9 cellular contexts compared by ENCODE assay signal in the genomic region with DNA sequence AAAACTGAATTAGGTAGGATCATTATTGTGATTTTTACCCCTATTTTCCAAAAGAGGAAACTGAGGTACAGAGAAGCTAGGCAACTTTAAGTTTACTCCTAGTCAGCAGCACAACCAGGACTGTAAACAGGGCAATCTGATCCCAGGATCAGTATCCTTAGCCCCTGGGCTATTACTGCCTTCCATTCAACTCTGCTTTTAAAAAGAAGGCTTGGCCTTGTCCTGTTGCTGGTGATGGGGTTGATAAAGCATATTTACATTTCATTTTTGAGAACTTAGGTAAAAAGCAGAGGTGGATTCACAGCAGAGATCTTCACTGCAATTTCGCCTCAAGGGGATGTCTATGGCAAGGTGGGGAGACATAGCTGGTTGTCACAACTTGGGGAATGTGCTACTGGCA.
"Had no signal": no experiment of that assay in that cellular context is flagged by ENCODE, and none has a peak within 500 bp of the region (broad histone marks: within the 10 kb centered on the region; RNA-seq: fewer than 3 reads in every experiment).

No MANE protein-coding gene starts in this region.

- DNase-seq: GM23248, GOT3, H7, HFFc6, KBM-7 had no signal

- H3K27ac ChIP-seq: GM23248, HL-60 had no signal

- H2AFZ ChIP-seq: GM23248 had no signal

- H3K9ac ChIP-seq: GM23248 had no signal

- H3K9me3 ChIP-seq: HAP-1 had no signal

- H3K36me3 ChIP-seq: HAP-1 had no signal

- H3K4me1 ChIP-seq: HAP-1 had no signal

- H3K4me3 ChIP-seq: GM23248, HAP-1 had no signal

- ATAC-seq: HCT116, HepG2 had no signal
